2 cellular contexts compared by ENCODE assay signal in genomic region chr7:141074162-141074989, GRCh38.
TF ChIP-seq lines count a peak whose summit lies in the region.

No MANE protein-coding gene starts in this region.

TF ChIP-seq in HEK293T, 16 proteins besides CTCF, POLR2A, EP300 and RAD21 (continued from another document):
- TF ChIP-seq ELF4 (IDR thresholded peaks at IDR 0.05) (no peak), L3MBTL2 (conservative IDR thresholded peaks at IDR 0.05) (peak; percentile 50)

TF ChIP-seq in neural cell, 6 proteins besides CTCF, POLR2A, EP300 and RAD21 (continued from another document):
- no peak for TF ChIP-seq REST (IDR thresholded peaks at IDR 0.05; ENCODE audit: borderline replicate concordance)
- no peak for TF ChIP-seq TAF1 (IDR thresholded peaks at IDR 0.05; ENCODE audit: low read depth)
